ENCODE assay signal across 8 cellular contexts in the genomic region with DNA sequence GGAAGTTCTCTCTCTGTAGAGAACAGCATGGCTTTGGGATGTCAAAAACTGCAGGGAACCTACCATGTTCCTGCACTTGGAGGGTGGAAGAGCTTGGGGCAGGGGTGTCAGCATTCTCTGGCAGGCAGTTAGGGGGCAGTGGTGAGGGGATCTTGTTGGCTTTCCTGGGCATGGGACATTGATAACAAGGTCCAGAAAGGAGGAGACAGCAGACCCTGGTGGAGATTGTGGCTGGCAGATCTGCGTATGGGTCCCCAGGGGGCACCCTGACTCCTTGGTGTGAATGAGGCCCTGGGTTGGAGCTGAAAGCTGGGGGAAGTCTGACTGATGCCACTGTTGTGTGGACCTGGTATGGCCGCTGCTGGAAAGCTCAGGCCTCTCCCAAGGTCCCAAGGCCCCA. TPM values are rescaled to one million over a fixed set of nuclear protein-coding genes. Genes with fewer than 3 reads are reported as not detected.
DNase-seq lines count a peak whose midpoint lies in the region; ATAC-seq, FAIRE-seq and TF ChIP-seq lines count a peak whose summit lies in the region.

No MANE protein-coding gene starts in this region.

- H2BK12ac ChIP-seq in neuronal stem cell (ENCODE audit: low read length), result no peak overlapping the region

- H3K79me1 ChIP-seq in neuronal stem cell (ENCODE audit: low read depth, low read length), result no peaks in the 10 kb centered on the region

- H4K91ac ChIP-seq in neuronal stem cell (ENCODE audit: low read depth, low read length, poor library complexity), result no peak overlapping the region

- H3K4ac ChIP-seq in neuronal stem cell (ENCODE audit: low read length), result no peak overlapping the region

- peak overlapping the region; percentile 2 for H3K18ac ChIP-seq in neuronal stem cell (ENCODE audit: low read length)

- H3K36me3 ChIP-seq in brain microvascular endothelial cell (replicated peaks) (no peaks in the 10 kb centered on the region), neuronal stem cell (replicated peaks in 1 of 2; ENCODE audit: control insufficient read depth in 2 of 2, insufficient read depth in 2 of 2, low read length in 2 of 2) (no peaks in the 10 kb centered on the region)

- in situ Hi-C loops in brain microvascular endothelial cell (cut with HindIII; ENCODE audit: low pct_ligation_motif_present, low sequenced_read_pairs), result no loop called here

- FAIRE-seq in GM12892 (lab: Jason Lieb, UNC), result no peak

- H2BK15ac ChIP-seq in neuronal stem cell (ENCODE audit: low read length), result peak overlapping the region; percentile 41

- no peak overlapping the region for H2BK120ac ChIP-seq in neuronal stem cell (ENCODE audit: low read depth, low read length)

- ATAC-seq in GM19467 (IDR thresholded peaks at IDR 0.05; ENCODE audit: unreplicated experiment), result no peak

- no peak overlapping the region for H3K9ac ChIP-seq in neuronal stem cell (ENCODE audit: low read depth, low read length, poor library complexity)

- H3K23ac ChIP-seq in neuronal stem cell (ENCODE audit: low read depth, low read length, poor library complexity), result no peak overlapping the region

- TF ChIP-seq POLR2A in GM12892 (IDR thresholded peaks at IDR 0.05; ENCODE audit: low read depth, low read length), result no peak

- H3K4me1 ChIP-seq in neuronal stem cell (ENCODE audit: control insufficient read depth in 2 of 2, insufficient read depth in 1 of 2, low read depth in 1 of 2, low read length in 2 of 2), result no peaks in the 10 kb centered on the region

- no peak overlapping the region for H3K14ac ChIP-seq in neuronal stem cell (ENCODE audit: low read length)

- no peaks in the 10 kb centered on the region for H3K9me3 ChIP-seq in neuronal stem cell (replicated peaks in 1 of 2; ENCODE audit: control insufficient read depth in 2 of 2, insufficient read depth in 1 of 2, low read depth in 1 of 2, low read length in 2 of 2)

- no CpG with 5 or more reads among the region's 2 CpGs for WGBS in neuronal stem cell (ENCODE audit: extremely low coverage in 2 of 2, insufficient read length in 2 of 2, insufficient replicate concordance in 1 of 2), 2 donors

- H3K27me3 ChIP-seq in brain microvascular endothelial cell (replicated peaks) (no peaks in the 10 kb centered on the region), neuronal stem cell (ENCODE audit: control insufficient read depth in 3 of 3, insufficient read depth in 3 of 3, low read depth in 1 of 3, low read length in 3 of 3) (no peaks in the 10 kb centered on the region)

- no peak overlapping the region for H2AFZ ChIP-seq in neuronal stem cell (ENCODE audit: low read length)

- H3K27ac ChIP-seq in brain microvascular endothelial cell (no peak overlapping the region), neuronal stem cell (replicated peaks; ENCODE audit: low read length) (no peak overlapping the region)

- TF ChIP-seq CTCF in brain microvascular endothelial cell (IDR thresholded peaks at IDR 0.05; ENCODE audit: low read depth, low read length, missing control alignments), result peak; percentile 83

- peak overlapping the region; percentile 50 for H2AK5ac ChIP-seq in neuronal stem cell (ENCODE audit: low read depth, low read length)

- H3K4me3 ChIP-seq in brain microvascular endothelial cell (ENCODE audit: low read depth, low read length) (no peak overlapping the region), neuronal stem cell (ENCODE audit: low read length in 2 of 2) (no peak overlapping the region)

- H2BK5ac ChIP-seq in neuronal stem cell (ENCODE audit: low read length), result no peak overlapping the region

- no peak overlapping the region for H3K4me2 ChIP-seq in neuronal stem cell (ENCODE audit: insufficient read depth, low read length, poor library complexity, severe bottlenecking)

- peak; percentile 11 for DNase-seq in NK-92 treated with Interleukin-12 subunit alpha and Interleukin-12 subunit beta, amount 100 ng/mL, for 24 hours (lab: John Stamatoyannopoulos, UW)
- DNase-seq in NK-92 (lab: John Stamatoyannopoulos, UW; ENCODE audit: unreplicated experiment) (no peak), M059J (ENCODE audit: low read depth) (peak; percentile 63), brain microvascular endothelial cell (peak; percentile 49), neuronal stem cell (ENCODE audit: low spot score) (no peak), GM12892 (ENCODE audit: insufficient read length) (no peak), NCI-H2171 (lab: John Stamatoyannopoulos, UW) (no peak)

- no peak overlapping the region for H4K8ac ChIP-seq in neuronal stem cell (ENCODE audit: low read depth, low read length)

RNA-seq across cellular contexts. Expression of a gene that starts 22.9 kb away (rescaled TPM):
- 0.49 TPM in 1 of 2 replicates, not detected in the other for total RNA-seq in M059J (2014; rRNA removed; shearing (Covaris generic))
- 0.79 TPM for polyA plus RNA-seq in neuronal stem cell (2013, experiment 1 of 2)
- 0.65 TPM for polyA plus RNA-seq in neuronal stem cell (2013, experiment 2 of 2)
- 0.38 TPM for polyA plus RNA-seq in GM12892 (2012; ENCODE audit: missing spikeins)

Comparison
In these comparisons a context has a peak if more than half of its experiments do, and no peak if none do; other contexts are left out.
1. DNase-seq: peak in NK-92 treated with Interleukin-12 subunit alpha and Interleukin-12 subunit beta, amount 100 ng/mL, for 24 hours (single experiment), M059J (single experiment) and brain microvascular endothelial cell (single experiment); none in NK-92 (single experiment), neuronal stem cell (single experiment), GM12892 (single experiment) and NCI-H2171 (single experiment).